In the genomic region with DNA sequence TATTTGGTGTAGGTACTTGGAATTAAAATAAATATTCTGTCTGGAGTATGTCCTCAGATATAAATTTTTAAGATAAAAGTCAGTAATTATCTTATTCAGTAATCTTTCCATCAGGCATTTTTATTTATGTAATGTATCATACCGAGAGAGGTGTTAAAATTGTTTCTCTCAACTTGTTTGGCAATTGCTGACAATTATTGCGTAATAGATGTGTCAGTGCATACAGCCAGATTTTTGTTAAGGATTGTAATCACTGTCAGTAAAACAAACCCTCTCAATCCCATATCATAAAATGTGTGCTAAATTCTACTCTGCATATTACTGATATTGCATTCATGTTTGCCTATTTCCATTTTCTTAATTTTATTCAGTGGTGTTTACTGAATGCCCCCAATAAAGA, we compare ENCODE assay signal across 18 cellular contexts.
"Had no signal": no experiment of that assay in that cellular context is flagged by ENCODE, and none has a peak within 500 bp of the region (broad histone marks: within the 10 kb centered on the region; RNA-seq: fewer than 3 reads in every experiment).

No MANE protein-coding gene starts in this region.

- FAIRE-seq: astrocyte, islet of Langerhans had no signal

- H3K27me3 ChIP-seq: adrenal gland, gastroesophageal sphincter, testis, uterus had no signal

- H3K36me3 ChIP-seq: adrenal gland, gastroesophageal sphincter, uterus, WERI-Rb-1 had no signal

- H3K9me3 ChIP-seq: adrenal gland, testis, uterus had no signal

- DNase-seq: activated CD4-positive, alpha-beta T cell treated with anti-CD3 and anti-CD28 coated beads, Interleukin-2, amount 10 ng/mL, durations not matched to agents 7 days and 5 days; activated CD4-positive, CD25-positive, alpha-beta regulatory T cell treated with anti-CD3 and anti-CD28 coated beads, Interleukin-2, amount 50 U/mL, for 72 hours; activated CD8-positive, alpha-beta T cell treated with anti-CD3 and anti-CD28 coated beads, Interleukin-2, amount 10 ng/mL, durations not matched to agents 7 days and 5 days; activated T-cell treated with anti-CD3 and anti-CD28 coated beads, Interleukin-2, amount 50 U/mL, for 1 hour; adrenal gland; cerebellar nuclear complex; effector CD4-positive, alpha-beta T cell; head of caudate nucleus; hypothalamus; retina; stimulated activated CD4-positive, alpha-beta T cell treated with anti-CD3 and anti-CD28 coated beads, Interleukin-2, amount 100 ng/mL, for 48 hours; stimulated activated naive CD4-positive, alpha-beta T cell; testis; uterus; WERI-Rb-1 had no signal

- H3K4me1 ChIP-seq: adrenal gland, gastroesophageal sphincter, testis, uterus had no signal

- H3K4me3 ChIP-seq: adrenal gland, gastroesophageal sphincter, testis, uterus had no signal
